In the genomic region with DNA sequence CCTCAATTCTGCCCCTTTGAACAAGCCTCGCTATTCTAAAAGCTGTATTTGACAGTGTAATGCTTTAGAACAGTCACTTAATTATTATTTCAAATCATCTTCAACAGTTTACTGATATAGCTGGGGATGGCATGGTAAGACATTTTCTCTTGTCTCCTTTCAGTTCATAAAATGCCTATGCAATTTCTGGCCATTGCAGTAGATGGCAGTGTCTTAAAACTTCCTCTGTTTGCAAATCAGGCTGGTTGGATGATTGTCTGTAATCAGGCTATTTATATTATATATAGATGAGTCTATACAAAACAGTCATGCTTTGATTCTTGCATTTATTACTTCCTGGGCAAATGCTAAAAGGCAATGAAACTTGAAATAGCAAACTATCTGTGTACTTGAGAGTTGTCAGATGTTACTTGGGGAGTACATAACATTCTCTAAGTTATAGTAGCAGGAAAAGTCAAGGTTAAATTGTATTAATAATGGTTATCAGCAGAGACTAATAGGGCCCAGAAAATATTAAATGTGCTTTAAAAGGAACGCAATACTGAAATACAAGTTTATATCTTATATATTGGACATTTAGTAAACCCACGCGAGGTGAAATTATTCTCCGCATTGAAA, we compare ENCODE assay signal across 9 cellular contexts. TPM values are rescaled to one million over a fixed set of nuclear protein-coding genes. Genes with fewer than 3 reads are reported as not detected.
DNase-seq lines count a peak whose midpoint lies in the region; ATAC-seq, FAIRE-seq and TF ChIP-seq lines count a peak whose summit lies in the region.
"Had no signal": no experiment of that assay in that cellular context is flagged by ENCODE, and none has a peak within 500 bp of the region (broad histone marks: within the 10 kb centered on the region; RNA-seq: fewer than 3 reads in every experiment).

No MANE protein-coding gene starts in this region.

- ATAC-seq in WTC11, result peak; percentile 60
- ATAC-seq in GM18498 (IDR thresholded peaks at IDR 0.05; ENCODE audit: unreplicated experiment), result no peak
- ATAC-seq in HG03108 (IDR thresholded peaks at IDR 0.05; ENCODE audit: unreplicated experiment), result no peak

- H3K4me1 Mint-ChIP-seq in WTC11, result no peaks in the 10 kb centered on the region

- peaks cover 4% of the 10 kb centered on the region; the same call in 1 of the 2 replicates for H3K27me3 Mint-ChIP-seq in WTC11 (ENCODE audit: low read depth)

- no peak for TF ChIP-seq POLR2A in GM12892 (IDR thresholded peaks at IDR 0.05; ENCODE audit: low read depth, low read length)

- TF ChIP-seq CTCF in WTC11 (IDR thresholded peaks at IDR 0.05), result no peak

- peaks cover 27% of the 10 kb centered on the region for H3K36me3 Mint-ChIP-seq in WTC11

- H3K9me3 Mint-ChIP-seq in WTC11, result peaks cover 37% of the 10 kb centered on the region

- POLR2A ChIA-PET in WTC11 (lab: Charles Lee), result no interaction called here

- H3K4me3 Mint-ChIP-seq in WTC11, result no peak overlapping the region

- no peak overlapping the region for H3K27ac Mint-ChIP-seq in WTC11

- peak; percentile 17 for FAIRE-seq in GM12892 (lab: Jason Lieb, UNC)

- in situ Hi-C loops in ACHN (cut with HindIII; ENCODE audit: low pct_ligation_motif_present, low pct_unique_long_range_greater_than_20kb, low sequenced_read_pairs), result no loop called here

- peak; percentile 64 for DNase-seq in ACHN
- no peak for DNase-seq in GM12892 (ENCODE audit: insufficient read length)
- peak; percentile 25 for DNase-seq in NCI-H1105 (lab: John Stamatoyannopoulos, UW)
- DNase-seq in WTC11 (ENCODE audit: low spot score), result no peak
- peak; percentile 59 for DNase-seq in kidney tubule cell (ENCODE audit: low spot score)
- no peak for DNase-seq in NCI-H446 treated with DMSO at 0.1 percent for 48 hours (lab: John Stamatoyannopoulos, UW)

- CTCF ChIA-PET in WTC11 (lab: Charles Lee), result interaction anchor here (0.6 to 1.8 kb wide), 2 partner anchors 19 to 370 kb away, joined by 3 read pairs; no protein-coding TSS in a partner anchor

TF ChIP-seq in WTC11, 78 proteins besides CTCF, POLR2A, EP300 and RAD21:
- TF ChIP-seq, protein P1, sequence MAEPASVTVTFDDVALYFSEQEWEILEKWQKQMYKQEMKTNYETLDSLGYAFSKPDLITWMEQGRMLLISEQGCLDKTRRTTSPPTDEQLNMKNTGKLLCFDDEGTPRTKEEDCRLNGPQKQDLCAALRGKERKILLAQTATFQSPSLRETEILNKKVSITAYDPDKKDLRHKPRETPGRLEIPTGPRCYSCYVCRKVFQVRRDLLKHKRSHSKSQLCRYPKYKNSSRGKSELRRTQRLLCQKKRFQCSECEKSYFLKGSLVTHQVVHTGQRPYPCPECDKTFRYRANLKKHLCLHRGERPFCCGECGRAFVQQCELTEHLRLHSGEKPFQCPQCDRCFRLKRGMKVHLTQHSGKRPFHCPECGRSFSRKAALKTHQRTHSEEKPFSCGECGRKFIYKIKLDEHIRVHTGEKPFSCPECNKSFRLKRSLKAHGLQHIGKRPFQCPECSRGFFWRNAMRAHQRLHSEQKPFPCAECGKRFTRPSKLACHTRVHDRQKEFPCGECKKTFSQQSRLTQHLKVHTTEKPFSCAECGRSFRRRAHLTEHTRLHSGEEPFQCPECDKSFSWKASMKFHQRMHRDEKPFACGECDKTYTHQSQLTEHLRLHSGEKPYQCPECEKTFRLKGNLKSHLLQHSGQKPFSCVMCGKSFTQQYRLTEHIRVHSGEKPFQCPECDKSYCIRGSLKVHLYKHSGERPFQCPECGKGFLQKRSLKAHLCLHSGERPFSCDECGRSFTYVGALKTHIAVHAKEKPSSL (CRISPR knock-in tag; conservative IDR thresholded peaks at IDR 0.05), result no peak
- TF ChIP-seq, protein P2, sequence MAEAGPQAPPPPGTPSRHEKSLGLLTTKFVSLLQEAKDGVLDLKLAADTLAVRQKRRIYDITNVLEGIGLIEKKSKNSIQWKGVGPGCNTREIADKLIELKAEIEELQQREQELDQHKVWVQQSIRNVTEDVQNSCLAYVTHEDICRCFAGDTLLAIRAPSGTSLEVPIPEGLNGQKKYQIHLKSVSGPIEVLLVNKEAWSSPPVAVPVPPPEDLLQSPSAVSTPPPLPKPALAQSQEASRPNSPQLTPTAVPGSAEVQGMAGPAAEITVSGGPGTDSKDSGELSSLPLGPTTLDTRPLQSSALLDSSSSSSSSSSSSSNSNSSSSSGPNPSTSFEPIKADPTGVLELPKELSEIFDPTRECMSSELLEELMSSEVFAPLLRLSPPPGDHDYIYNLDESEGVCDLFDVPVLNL (CRISPR knock-in tag; IDR thresholded peaks at IDR 0.05; ENCODE audit: borderline replicate concordance, low read depth), result no peak
- TF ChIP-seq, protein P3, sequence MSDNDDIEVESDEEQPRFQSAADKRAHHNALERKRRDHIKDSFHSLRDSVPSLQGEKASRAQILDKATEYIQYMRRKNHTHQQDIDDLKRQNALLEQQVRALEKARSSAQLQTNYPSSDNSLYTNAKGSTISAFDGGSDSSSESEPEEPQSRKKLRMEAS (CRISPR knock-in tag; IDR thresholded peaks at IDR 0.05), result no peak
- TF ChIP-seq, protein P4, sequence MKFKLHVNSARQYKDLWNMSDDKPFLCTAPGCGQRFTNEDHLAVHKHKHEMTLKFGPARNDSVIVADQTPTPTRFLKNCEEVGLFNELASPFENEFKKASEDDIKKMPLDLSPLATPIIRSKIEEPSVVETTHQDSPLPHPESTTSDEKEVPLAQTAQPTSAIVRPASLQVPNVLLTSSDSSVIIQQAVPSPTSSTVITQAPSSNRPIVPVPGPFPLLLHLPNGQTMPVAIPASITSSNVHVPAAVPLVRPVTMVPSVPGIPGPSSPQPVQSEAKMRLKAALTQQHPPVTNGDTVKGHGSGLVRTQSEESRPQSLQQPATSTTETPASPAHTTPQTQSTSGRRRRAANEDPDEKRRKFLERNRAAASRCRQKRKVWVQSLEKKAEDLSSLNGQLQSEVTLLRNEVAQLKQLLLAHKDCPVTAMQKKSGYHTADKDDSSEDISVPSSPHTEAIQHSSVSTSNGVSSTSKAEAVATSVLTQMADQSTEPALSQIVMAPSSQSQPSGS (CRISPR knock-in tag; IDR thresholded peaks at IDR 0.05; ENCODE audit: borderline replicate concordance, low read depth), result no peak
- no peak for TF ChIP-seq ZNF423 (CRISPR knock-in tag; IDR thresholded peaks at IDR 0.05)
- TF ChIP-seq HMGA2 (CRISPR knock-in tag; IDR thresholded peaks at IDR 0.05), result no peak
- TF ChIP-seq, protein P5, sequence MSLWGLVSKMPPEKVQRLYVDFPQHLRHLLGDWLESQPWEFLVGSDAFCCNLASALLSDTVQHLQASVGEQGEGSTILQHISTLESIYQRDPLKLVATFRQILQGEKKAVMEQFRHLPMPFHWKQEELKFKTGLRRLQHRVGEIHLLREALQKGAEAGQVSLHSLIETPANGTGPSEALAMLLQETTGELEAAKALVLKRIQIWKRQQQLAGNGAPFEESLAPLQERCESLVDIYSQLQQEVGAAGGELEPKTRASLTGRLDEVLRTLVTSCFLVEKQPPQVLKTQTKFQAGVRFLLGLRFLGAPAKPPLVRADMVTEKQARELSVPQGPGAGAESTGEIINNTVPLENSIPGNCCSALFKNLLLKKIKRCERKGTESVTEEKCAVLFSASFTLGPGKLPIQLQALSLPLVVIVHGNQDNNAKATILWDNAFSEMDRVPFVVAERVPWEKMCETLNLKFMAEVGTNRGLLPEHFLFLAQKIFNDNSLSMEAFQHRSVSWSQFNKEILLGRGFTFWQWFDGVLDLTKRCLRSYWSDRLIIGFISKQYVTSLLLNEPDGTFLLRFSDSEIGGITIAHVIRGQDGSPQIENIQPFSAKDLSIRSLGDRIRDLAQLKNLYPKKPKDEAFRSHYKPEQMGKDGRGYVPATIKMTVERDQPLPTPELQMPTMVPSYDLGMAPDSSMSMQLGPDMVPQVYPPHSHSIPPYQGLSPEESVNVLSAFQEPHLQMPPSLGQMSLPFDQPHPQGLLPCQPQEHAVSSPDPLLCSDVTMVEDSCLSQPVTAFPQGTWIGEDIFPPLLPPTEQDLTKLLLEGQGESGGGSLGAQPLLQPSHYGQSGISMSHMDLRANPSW (CRISPR knock-in tag; conservative IDR thresholded peaks at IDR 0.05; ENCODE audit: low read depth), result no peak
- TF ChIP-seq FOXJ3 (CRISPR knock-in tag; IDR thresholded peaks at IDR 0.05; ENCODE audit: borderline replicate concordance), result no peak
- TF ChIP-seq ZBTB21 (CRISPR knock-in tag; IDR thresholded peaks at IDR 0.05; ENCODE audit: borderline replicate concordance), result no peak
- no peak for TF ChIP-seq TEAD4 (CRISPR knock-in tag; IDR thresholded peaks at IDR 0.05)

RNA-seq across cellular contexts. Expression of a gene that starts 55.5 kb away (rescaled TPM):
- not detected for polyA plus RNA-seq in GM12892 (2012; ENCODE audit: missing spikeins)
- 0.34 to 0.83 TPM in 2 of 3 replicates, not detected in the other for total RNA-seq in WTC11 (2021)
- total RNA-seq: subcutaneous adipose tissue had no signal

Comparison
In these comparisons a context has a peak if more than half of its experiments do, and no peak if none do; other contexts are left out.
1. DNase-seq: peak in ACHN (single experiment), NCI-H1105 (single experiment) and kidney tubule cell (single experiment); none in GM12892 (single experiment), WTC11 (single experiment) and NCI-H446 treated with DMSO at 0.1 percent for 48 hours (single experiment).